14 cellular contexts compared by ENCODE assay signal in the genomic region with DNA sequence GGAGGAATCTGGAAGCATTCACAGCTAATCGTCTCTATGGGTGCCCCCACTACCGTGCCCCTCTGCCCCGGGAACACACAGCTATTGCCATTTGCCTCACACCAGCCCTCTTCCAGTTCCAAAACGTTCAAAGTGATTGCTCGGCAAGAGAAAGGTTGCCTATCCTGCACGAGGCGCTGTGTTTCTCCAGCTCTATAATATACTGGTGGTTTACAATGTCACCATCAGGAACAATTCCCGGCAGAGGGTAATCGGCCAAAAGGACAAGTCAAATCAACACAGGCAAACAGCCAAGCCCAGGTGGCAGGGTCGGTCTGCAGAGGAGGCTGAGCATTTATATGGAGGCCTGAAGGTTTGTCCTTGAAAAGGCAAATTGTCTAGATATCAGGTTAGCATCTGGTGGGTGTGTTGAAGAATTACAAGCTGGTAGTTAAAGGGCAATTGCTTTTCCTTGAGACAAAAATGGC. TPM values are rescaled to one million over a fixed set of nuclear protein-coding genes. Genes with fewer than 3 reads are reported as not detected.
DNase-seq lines count a peak whose midpoint lies in the region; ATAC-seq and TF ChIP-seq lines count a peak whose summit lies in the region.
"Had no signal": no experiment of that assay in that cellular context is flagged by ENCODE, and none has a peak within 500 bp of the region (broad histone marks: within the 10 kb centered on the region; RNA-seq: fewer than 3 reads in every experiment).

No MANE protein-coding gene starts in this region.

- peak overlapping the region; percentile 87 for H3K27ac Mint-ChIP-seq in mesothelial cell of epicardium
- H3K27ac Mint-ChIP-seq: activated CD4-positive, alpha-beta memory T cell treated with anti-CD3 and anti-CD28 coated beads for 36 hours had no signal

- intact Hi-C loops in body of pancreas (cut with DNase I): no loop called here

- TF ChIP-seq CTCF in body of pancreas (IDR thresholded peaks at IDR 0.05) (peak in 3 of 7 experiments; percentile 36 to 41 (median 36)), mesothelial cell of epicardium (IDR thresholded peaks at IDR 0.05; ENCODE audit: unreplicated experiment) (no peak)

- H3K36me3 ChIP-seq in body of pancreas (replicated peaks in 1 of 2; ENCODE audit: insufficient read depth in 1 of 2, low read depth in 2 of 2) (no peaks in the 10 kb centered on the region), subcutaneous abdominal adipose tissue (ENCODE audit: control insufficient read depth in 5 of 5, insufficient read depth in 5 of 5, low read length in 5 of 5) (no peaks in the 10 kb centered on the region)

- 9 to 16% methylated on average over 9 to 10 of the region's 10 CpGs for WGBS in body of pancreas, 2 donors

- ATAC-seq in body of pancreas: peak; percentile 79
- no peak for ATAC-seq in HG02981 (IDR thresholded peaks at IDR 0.05; ENCODE audit: unreplicated experiment)
- ATAC-seq: K562 had no signal

- DNase-seq in NCI-H2081 (lab: John Stamatoyannopoulos, UW): peak; percentile 17 to 30
- no peak for DNase-seq in NCI-H2081 treated with DMSO at 0.1 percent for 48 hours (lab: John Stamatoyannopoulos, UW)
- peak; percentile 70 to 88 (median 85) for DNase-seq in body of pancreas
- no peak for DNase-seq in mesothelial cell of epicardium (ENCODE audit: low spot score in 2 of 2, unreplicated experiment in 2 of 2)
- DNase-seq in NCI-H82 (lab: John Stamatoyannopoulos, UW): no peak
- no peak for DNase-seq in GF-D8 (lab: John Stamatoyannopoulos, UW)
- DNase-seq: activated CD4-positive, alpha-beta memory T cell treated with anti-CD3 and anti-CD28 coated beads for 36 hours; aorta; NCI-H187; NCI-H774; stimulated activated naive CD4-positive, alpha-beta T cell had no signal

- H3K9me3 ChIP-seq in body of pancreas (no peaks in the 10 kb centered on the region), subcutaneous abdominal adipose tissue (ENCODE audit: control insufficient read depth in 5 of 5, low read length in 5 of 5) (no peaks in the 10 kb centered on the region)

- peaks cover 27% of the 10 kb centered on the region for H3K4me1 Mint-ChIP-seq in mesothelial cell of epicardium

- H3K9me3 Mint-ChIP-seq in mesothelial cell of epicardium: no peaks in the 10 kb centered on the region
- H3K9me3 Mint-ChIP-seq: activated CD4-positive, alpha-beta memory T cell treated with anti-CD3 and anti-CD28 coated beads for 36 hours had no signal

- TF ChIP-seq POLR2A in body of pancreas (IDR thresholded peaks at IDR 0.05): no peak

- H3K9ac ChIP-seq in subcutaneous abdominal adipose tissue (ENCODE audit: low read length in 5 of 5): no peak overlapping the region

- no peak overlapping the region for H3K4me3 ChIP-seq in body of pancreas
- no peak overlapping the region for H3K4me3 ChIP-seq in subcutaneous abdominal adipose tissue (ENCODE audit: low read depth in 1 of 5, low read length in 5 of 5)
- H3K4me3 ChIP-seq: K562 had no signal

- H3K4me3 Mint-ChIP-seq in mesothelial cell of epicardium: no peak overlapping the region
- H3K4me3 Mint-ChIP-seq: activated CD4-positive, alpha-beta memory T cell treated with anti-CD3 and anti-CD28 coated beads for 36 hours had no signal

- H3K27me3 ChIP-seq in body of pancreas (no peaks in the 10 kb centered on the region), subcutaneous abdominal adipose tissue (ENCODE audit: control insufficient read depth in 5 of 5, insufficient read depth in 4 of 5, low read length in 5 of 5) (no peaks in the 10 kb centered on the region)

- H3K27ac ChIP-seq in body of pancreas: peak overlapping the region; percentile 66 to 83 (median 70)
- H3K27ac ChIP-seq in subcutaneous abdominal adipose tissue (ENCODE audit: low read depth, low read length): peak overlapping the region; percentile 79

- no peaks in the 10 kb centered on the region for H3K27me3 Mint-ChIP-seq in mesothelial cell of epicardium (ENCODE audit: low read depth)
- H3K27me3 Mint-ChIP-seq: activated CD4-positive, alpha-beta memory T cell treated with anti-CD3 and anti-CD28 coated beads for 36 hours had no signal

- H3K36me3 Mint-ChIP-seq in mesothelial cell of epicardium: no peaks in the 10 kb centered on the region
- H3K36me3 Mint-ChIP-seq: activated CD4-positive, alpha-beta memory T cell treated with anti-CD3 and anti-CD28 coated beads for 36 hours had no signal

- H3K4me1 ChIP-seq in body of pancreas: peaks cover 32% of the 10 kb centered on the region
- peaks cover 9 to 26% (median 21%) of the 10 kb centered on the region in 5 donors for H3K4me1 ChIP-seq in subcutaneous abdominal adipose tissue (ENCODE audit: control insufficient read depth in 5 of 5, insufficient read depth in 5 of 5, low read length in 5 of 5)

RNA-seq across cellular contexts. Expression of a gene that starts 29.2 kb away (rescaled TPM):
- total RNA-seq in body of pancreas (100 to 1,000 TPM; 100 to 265 TPM), mesothelial cell of epicardium (427 to 461 TPM (median 452 TPM) in 3 replicates)

Comparison
In these comparisons a context has a peak if more than half of its experiments do, and no peak if none do; other contexts are left out.
1. DNase-seq: peak in NCI-H2081 (2 of 2) and body of pancreas (4 of 4); none in NCI-H2081 treated with DMSO at 0.1 percent for 48 hours (single experiment), mesothelial cell of epicardium (0 of 2), NCI-H82 (single experiment) and GF-D8 (single experiment).